ENCODE assay signal across 1 cellular context in genomic region chr17:31286587-31286986, GRCh38.
TF ChIP-seq lines count a peak whose summit lies in the region.

No MANE protein-coding gene starts in this region.

TF ChIP-seq in SK-N-SH, 30 proteins besides CTCF, POLR2A, EP300 and RAD21 (continued from another document):
- TF ChIP-seq REST (IDR thresholded peaks at IDR 0.05; ENCODE audit: low read depth, low read length): no peak
- no peak for TF ChIP-seq ELF1 (IDR thresholded peaks at IDR 0.05)
- TF ChIP-seq ZBTB33 (IDR thresholded peaks at IDR 0.05; ENCODE audit: borderline replicate concordance, low read depth): no peak
